Comparison of ENCODE assay signal across 25 cellular contexts in genomic region chr5:39541920-39542319, GRCh38.
DNase-seq lines count a peak whose midpoint lies in the region; ATAC-seq and TF ChIP-seq lines count a peak whose summit lies in the region.
"Had no signal": no experiment of that assay in that cellular context is flagged by ENCODE, and none has a peak within 500 bp of the region (broad histone marks: within the 10 kb centered on the region; RNA-seq: fewer than 3 reads in every experiment).

No MANE protein-coding gene starts in this region.

- no peaks in the 10 kb centered on the region for H4K20me1 ChIP-seq in SK-N-SH (ENCODE audit: insufficient read depth)
- H4K20me1 ChIP-seq: BLaER1 had no signal

- H3K27ac ChIP-seq in SK-N-SH (ENCODE audit: low read depth in 2 of 2, low read length in 1 of 2), result no peak overlapping the region
- H3K27ac ChIP-seq: 22Rv1, BLaER1 had no signal

- H3K9me2 ChIP-seq in SK-N-SH, result no peaks in the 10 kb centered on the region

- TF ChIP-seq CTCF in SK-N-SH (IDR thresholded peaks at IDR 0.05) (no peak), GM10248 (IDR thresholded peaks at IDR 0.05; ENCODE audit: control extremely low read depth, extremely low read depth, low read depth, missing control alignments) (no peak)

- TF ChIP-seq EP300 in SK-N-SH (IDR thresholded peaks at IDR 0.05; ENCODE audit: borderline replicate concordance in 1 of 2, low read depth in 1 of 2, low read length in 1 of 2), result no peak

- H2AFZ ChIP-seq in SK-N-SH (ENCODE audit: low read depth), result no peak overlapping the region

- H3K4me1 ChIP-seq in SK-N-SH (ENCODE audit: control insufficient read depth in 1 of 2, insufficient read depth in 2 of 2, low read depth in 1 of 2, low read length in 1 of 2), result peaks cover 0 to 6% of the 10 kb centered on the region in 2 experiments; a peak in 1 of 4 replicates
- H3K4me1 ChIP-seq: BLaER1 had no signal

- no peaks in the 10 kb centered on the region for H3F3A ChIP-seq in SK-N-SH (replicated peaks; ENCODE audit: insufficient read depth)

- H3K9me3 ChIP-seq in SK-N-SH, result no peaks in the 10 kb centered on the region
- H3K9me3 ChIP-seq: BLaER1, Caco-2 had no signal

- POLR2A ChIA-PET in SK-N-SH (lab: Yijun Ruan, JAX), result no interaction called here
- POLR2A ChIA-PET in GM10248 (lab: Yijun Ruan, JAX), result no interaction called here

- H3K27me3 ChIP-seq in SK-N-SH (ENCODE audit: insufficient read depth), result no peaks in the 10 kb centered on the region
- H3K27me3 ChIP-seq: BLaER1 had no signal

- peak; percentile 28 for DNase-seq in DMS53 (lab: John Stamatoyannopoulos, UW)
- no peak for DNase-seq in DMS53 treated with DMSO at 0.1 percent for 48 hours (lab: John Stamatoyannopoulos, UW; ENCODE audit: unreplicated experiment)
- DNase-seq in SK-N-SH, result no peak
- peak; percentile 8 to 10 for DNase-seq in erythroblast (lab: John Stamatoyannopoulos, UW)
- DNase-seq in effector CD4-positive, alpha-beta T cell, result no peak
- no peak for DNase-seq in GM10248 (ENCODE audit: extremely low spot score)
- no peak for DNase-seq in MV-4-11 (lab: John Stamatoyannopoulos, UW)
- DNase-seq: ACHN; Caco-2; CD4-positive, alpha-beta memory T cell; DMS 273 treated with DMSO at 0.1 percent for 48 hours; GDM1; GOT3; HCEC 1CT; NCI-H1417 treated with DMSO at 0.1 percent for 48 hours; NCI-H187 treated with DMSO at 0.1 percent for 48 hours; NCI-H2107; NCI-H446 treated with DMSO at 0.1 percent for 48 hours; NCI-H526 treated with DMSO at 0.1 percent for 48 hours; OCI-M1; RPMI8226; SHP77 had no signal

- H3K4me2 ChIP-seq in SK-N-SH, result no peak overlapping the region
- H3K4me2 ChIP-seq: BLaER1 had no signal

- H3K9ac ChIP-seq in SK-N-SH, result no peak overlapping the region
- H3K9ac ChIP-seq: BLaER1 had no signal

- CTCF ChIA-PET in SK-N-SH (lab: Yijun Ruan, JAX), result interaction anchor here (2.8 kb wide), 1 partner anchor 166 kb away, joined by 9 read pairs; no protein-coding TSS in a partner anchor
- CTCF ChIA-PET in GM10248 (lab: Yijun Ruan, JAX), result interaction anchor here (0.8 to 1.6 kb wide), 3 partner anchors 17 to 166 kb away, joined by 4 read pairs; no protein-coding TSS in a partner anchor

- ATAC-seq in GM21619 (IDR thresholded peaks at IDR 0.05; ENCODE audit: unreplicated experiment), result no peak

- H3K36me3 ChIP-seq in SK-N-SH (replicated peaks in 1 of 2; ENCODE audit: control insufficient read depth in 1 of 2, insufficient read depth in 2 of 2, low read length in 1 of 2), result no peaks in the 10 kb centered on the region
- H3K36me3 ChIP-seq: BLaER1 had no signal

- WGBS in SK-N-SH (ENCODE audit: low lambda C conversion rate), result 16% methylated on average over 5 of the region's 5 CpGs

- no peak for TF ChIP-seq POLR2A in erythroblast (IDR thresholded peaks at IDR 0.05; ENCODE audit: low read length)

- no peak for TF ChIP-seq RAD21 in SK-N-SH (IDR thresholded peaks at IDR 0.05; ENCODE audit: low read length)

- no peaks in the 10 kb centered on the region for H3K79me2 ChIP-seq in SK-N-SH (ENCODE audit: insufficient read depth)

- no peak overlapping the region for H3K4me3 ChIP-seq in SK-N-SH (ENCODE audit: low read depth in 2 of 2, low read length in 1 of 2)
- H3K4me3 ChIP-seq: BLaER1 had no signal

TF ChIP-seq in SK-N-SH, 30 proteins besides CTCF, POLR2A, EP300 and RAD21:
- TF ChIP-seq MAX (IDR thresholded peaks at IDR 0.05; ENCODE audit: low read depth), result peak; percentile 52; the same call in 1 of the 2 replicates
- no peak for TF ChIP-seq TAF1 (IDR thresholded peaks at IDR 0.05; ENCODE audit: borderline replicate concordance, low read depth, low read length)

Comparison
In these comparisons a context has a peak if more than half of its experiments do, and no peak if none do; other contexts are left out.
1. DNase-seq: peak in DMS53 (single experiment) and erythroblast (2 of 2); none in DMS53 treated with DMSO at 0.1 percent for 48 hours (single experiment), SK-N-SH (single experiment), effector CD4-positive, alpha-beta T cell (single experiment), GM10248 (single experiment) and MV-4-11 (single experiment).